ENCODE assay signal across 15 cellular contexts in the genomic region with DNA sequence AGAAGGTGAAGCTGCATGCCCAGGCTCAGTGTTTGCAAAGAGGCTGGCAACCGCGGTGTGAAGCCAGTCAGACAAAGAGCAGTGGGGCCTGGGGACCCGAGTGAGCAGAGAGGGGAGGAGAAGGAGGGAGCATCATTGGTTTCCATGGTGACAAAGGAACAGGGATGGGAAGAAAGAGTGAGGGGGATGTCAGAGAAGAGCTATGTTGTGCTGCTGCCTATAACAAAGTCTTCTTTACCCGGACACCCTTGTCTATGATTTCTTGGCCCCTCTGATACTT. TPM values are rescaled to one million over a fixed set of nuclear protein-coding genes. Genes with fewer than 3 reads are reported as not detected.
DNase-seq lines count a peak whose midpoint lies in the region; ATAC-seq, FAIRE-seq and TF ChIP-seq lines count a peak whose summit lies in the region.
"Had no signal": no experiment of that assay in that cellular context is flagged by ENCODE, and none has a peak within 500 bp of the region (broad histone marks: within the 10 kb centered on the region; RNA-seq: fewer than 3 reads in every experiment).

No MANE protein-coding gene starts in this region.

- no TSS peak for BruUV-seq in MCF 10A (replicated peaks; lab: Mats Ljungman, UMichigan)

- H4K20me1 ChIP-seq in SK-N-SH (ENCODE audit: insufficient read depth): no peaks in the 10 kb centered on the region

- CTCF ChIA-PET in MCF 10A (lab: Yijun Ruan, JAX): interaction anchor here (1.3 kb wide), 1 partner anchor 12 kb away, joined by 3 read pairs; no protein-coding TSS in a partner anchor
- CTCF ChIA-PET in SK-N-SH (lab: Yijun Ruan, JAX): interaction anchor here (1.4 kb wide), 1 partner anchor 61 kb away, joined by 5 read pairs; no protein-coding TSS in a partner anchor

- DNase-seq in MCF 10A (ENCODE audit: unreplicated experiment): no peak
- DNase-seq in breast epithelium (ENCODE audit: low spot score in 2 of 2): no peak
- no peak for DNase-seq in SK-N-SH
- DNase-seq in immature natural killer cell: peak in 1 of 3 donors; percentile 12
- DNase-seq in urothelium cell line (ENCODE audit: low spot score): peak; percentile 50
- DNase-seq in HT-29 (ENCODE audit: low spot score): no peak
- no peak for DNase-seq in stimulated activated naive CD8-positive, alpha-beta T cell treated with anti-CD3 and anti-CD28 coated beads, Interleukin-15, Interleukin-2, amounts not matched to agents 100 U/mL and 50 U/mL, for 24 hours
- no peak for DNase-seq in Right ventricle myocardium inferior (ENCODE audit: missing footprints)
- DNase-seq: activated CD4-positive, alpha-beta T cell treated with anti-CD3 and anti-CD28 coated beads for 48 hours; GF-D8; NCI-H2081 treated with DMSO at 0.1 percent for 48 hours; ovary had no signal

- TF ChIP-seq CTCF in MCF 10A (IDR thresholded peaks at IDR 0.05; ENCODE audit: unreplicated experiment): no peak
- TF ChIP-seq CTCF in breast epithelium (IDR thresholded peaks at IDR 0.05): no peak
- no peak for TF ChIP-seq CTCF in SK-N-SH (IDR thresholded peaks at IDR 0.05)

- H3K4me3 Mint-ChIP-seq in MCF 10A (ENCODE audit: unreplicated experiment): no peak overlapping the region
- peak overlapping the region in 1 of 5 donors; percentile 60 for H3K4me3 Mint-ChIP-seq in immature natural killer cell

- H3K9me3 ChIP-seq in breast epithelium: no peaks in the 10 kb centered on the region
- H3K9me3 ChIP-seq in SK-N-SH: no peaks in the 10 kb centered on the region
- H3K9me3 ChIP-seq: Caco-2, ovary, suprapubic skin had no signal

- no peak for TF ChIP-seq POLR2A in breast epithelium (IDR thresholded peaks at IDR 0.05)

- ATAC-seq in stimulated activated naive CD8-positive, alpha-beta T cell treated with anti-CD3 and anti-CD28 coated beads, Interleukin-15, Interleukin-2, amounts not matched to agents 100 U/mL and 50 U/mL, for 24 hours: no peak
- no peak for ATAC-seq in Right ventricle myocardium inferior

- peak overlapping the region; percentile 53; the same call in 1 of the 2 replicates for H2AFZ ChIP-seq in SK-N-SH (ENCODE audit: low read depth)

- peaks cover 11% of the 10 kb centered on the region for H3F3A ChIP-seq in SK-N-SH (replicated peaks; ENCODE audit: insufficient read depth)

- WGBS in SK-N-SH (ENCODE audit: low lambda C conversion rate): 88% methylated on average over 4 of the region's 4 CpGs

- H3K27me3 Mint-ChIP-seq in MCF 10A (ENCODE audit: insufficient read depth, unreplicated experiment) (no peaks in the 10 kb centered on the region), immature natural killer cell (ENCODE audit: low read depth in 3 of 3) (peaks cover 0 to 4% (median 2%) of the 10 kb centered on the region in 3 donors)

- H3K79me2 ChIP-seq in SK-N-SH (ENCODE audit: insufficient read depth): no peaks in the 10 kb centered on the region

- no peaks in the 10 kb centered on the region for H3K36me3 Mint-ChIP-seq in MCF 10A (ENCODE audit: insufficient read depth, unreplicated experiment)
- H3K36me3 Mint-ChIP-seq in immature natural killer cell: no peaks in the 10 kb centered on the region

- no peaks in the 10 kb centered on the region for H3K4me1 ChIP-seq in breast epithelium
- H3K4me1 ChIP-seq in SK-N-SH (ENCODE audit: control insufficient read depth in 1 of 2, insufficient read depth in 2 of 2, low read depth in 1 of 2, low read length in 1 of 2): peaks cover 14 to 18% of the 10 kb centered on the region in 2 experiments
- H3K4me1 ChIP-seq: Caco-2 had no signal

- POLR2A ChIA-PET in MCF 10A (lab: Yijun Ruan, JAX) (interaction anchor here (0.5 kb wide), 1 partner anchor 302 kb away, joined by 3 read pairs; no protein-coding TSS in a partner anchor), SK-N-SH (lab: Yijun Ruan, JAX) (no interaction called here)

- H3K4me1 Mint-ChIP-seq in MCF 10A (ENCODE audit: insufficient read depth, unreplicated experiment) (peaks cover 12% of the 10 kb centered on the region), immature natural killer cell (peaks cover 16 to 21% of the 10 kb centered on the region in 2 donors)

- no peaks in the 10 kb centered on the region for H3K27me3 ChIP-seq in breast epithelium
- no peaks in the 10 kb centered on the region for H3K27me3 ChIP-seq in SK-N-SH (ENCODE audit: insufficient read depth)
- H3K27me3 ChIP-seq: ovary, suprapubic skin had no signal

- intact Hi-C loops in MCF 10A (cut with micrococcal nuclease) (no loop called here), breast epithelium (cut with DNase I; ENCODE audit: low total_unique reads) (no loop called here), Right ventricle myocardium inferior (cut with DNase I) (no loop called here)

- peak overlapping the region; percentile 53; the same call in 1 of the 2 replicates for H3K9ac ChIP-seq in SK-N-SH

- peak overlapping the region; percentile 44 for H3K4me2 ChIP-seq in SK-N-SH

- no peak for FAIRE-seq in urothelium cell line (lab: Jason Lieb, UNC)

- H3K27ac Mint-ChIP-seq in MCF 10A (ENCODE audit: low read depth, unreplicated experiment): peak overlapping the region; percentile 85
- peak overlapping the region in 5 of 6 donors; percentile 43 to 85 (median 78) for H3K27ac Mint-ChIP-seq in immature natural killer cell

- H3K27ac ChIP-seq in breast epithelium (no peak overlapping the region), SK-N-SH (ENCODE audit: low read depth in 2 of 2, low read length in 1 of 2) (peak overlapping the region; percentile 11 to 77; a peak in 3 of 4 replicates)
- H3K27ac ChIP-seq: ovary, suprapubic skin had no signal

- no peaks in the 10 kb centered on the region for H3K9me2 ChIP-seq in SK-N-SH

- no peaks in the 10 kb centered on the region for H3K9me3 Mint-ChIP-seq in MCF 10A (ENCODE audit: unreplicated experiment)
- H3K9me3 Mint-ChIP-seq in immature natural killer cell: no peaks in the 10 kb centered on the region

- H3K36me3 ChIP-seq in breast epithelium (no peaks in the 10 kb centered on the region), SK-N-SH (replicated peaks in 1 of 2; ENCODE audit: control insufficient read depth in 1 of 2, insufficient read depth in 2 of 2, low read length in 1 of 2) (no peaks in the 10 kb centered on the region)
- H3K36me3 ChIP-seq: ovary, suprapubic skin had no signal

- TF ChIP-seq EP300 in SK-N-SH (IDR thresholded peaks at IDR 0.05; ENCODE audit: borderline replicate concordance in 1 of 2, low read depth in 1 of 2, low read length in 1 of 2): no peak

- TF ChIP-seq RAD21 in SK-N-SH (IDR thresholded peaks at IDR 0.05; ENCODE audit: low read length): no peak

- H3K4me3 ChIP-seq in breast epithelium (no peak overlapping the region), SK-N-SH (ENCODE audit: low read depth in 2 of 2, low read length in 1 of 2) (no peak overlapping the region)
- H3K4me3 ChIP-seq: ovary, suprapubic skin had no signal

TF ChIP-seq in SK-N-SH, 30 proteins besides CTCF, POLR2A, EP300 and RAD21 (continues in another document):
- TF ChIP-seq ELF1 (IDR thresholded peaks at IDR 0.05) (no peak), NRF1 (IDR thresholded peaks at IDR 0.05; ENCODE audit: low read depth, low read length) (no peak), FOXM1 (IDR thresholded peaks at IDR 0.05; ENCODE audit: low read depth) (no peak), JUND (IDR thresholded peaks at IDR 0.05) (no peak), TCF12 (IDR thresholded peaks at IDR 0.05) (no peak), FOSL2 (IDR thresholded peaks at IDR 0.05; ENCODE audit: borderline replicate concordance, low read depth) (no peak), SMC3 (IDR thresholded peaks at IDR 0.05; ENCODE audit: low read depth, low read length) (no peak), SIN3A (IDR thresholded peaks at IDR 0.05; ENCODE audit: borderline replicate concordance, low read depth, low read length) (no peak), TAF1 (IDR thresholded peaks at IDR 0.05; ENCODE audit: borderline replicate concordance, low read depth, low read length) (no peak), EZH2phosphoT487 (IDR thresholded peaks at IDR 0.05; ENCODE audit: borderline replicate concordance, low read depth) (no peak), GATA2 (CRISPR knock-in tag; IDR thresholded peaks at IDR 0.05) (no peak)
- TF ChIP-seq, protein P1, sequence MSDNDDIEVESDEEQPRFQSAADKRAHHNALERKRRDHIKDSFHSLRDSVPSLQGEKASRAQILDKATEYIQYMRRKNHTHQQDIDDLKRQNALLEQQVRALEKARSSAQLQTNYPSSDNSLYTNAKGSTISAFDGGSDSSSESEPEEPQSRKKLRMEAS (IDR thresholded peaks at IDR 0.05; ENCODE audit: low read depth): no peak

RNA-seq across cellular contexts. Expression of a gene that starts 14.5 kb away (rescaled TPM):
- total RNA-seq in MCF 10A (2022) (not detected in 2 replicates), breast epithelium (not detected), Right ventricle myocardium inferior (not detected)
- polyA plus RNA-seq in SK-N-SH (2012; rRNA removed) (not detected in 2 replicates), immature natural killer cell (not detected)
- not detected in 2 replicates for polyA plus RNA-seq in SK-N-SH (2012; cell fraction: cytosol; rRNA removed)
- polyA plus RNA-seq in SK-N-SH (2012; cell fraction: nucleus; rRNA removed): not detected in 2 replicates
- total RNA-seq in HT-29 (2014; rRNA removed; shearing (Covaris generic)): not detected in 2 replicates
- total RNA-seq: Caco-2, lung microvascular endothelial cell, ovary, suprapubic skin had no signal
- polyA plus RNA-seq: ovary had no signal

RNA-seq across cellular contexts. Expression of a gene that starts 48.4 kb away (rescaled TPM):
- 30.4 and 44.8 TPM in 2 replicates for total RNA-seq in MCF 10A (2022)
- 100 to 1,000 TPM in 2 of 3 donors, 10 to 100 TPM in 1; 90.7 to 302 (median 110) TPM for total RNA-seq in breast epithelium
- 33.6 and 41.2 TPM in 2 replicates for polyA plus RNA-seq in SK-N-SH (2012; rRNA removed)
- 52.0 and 64.7 TPM in 2 replicates for polyA plus RNA-seq in SK-N-SH (2012; cell fraction: cytosol; rRNA removed)
- 36.9 and 64.0 TPM in 2 replicates for polyA plus RNA-seq in SK-N-SH (2012; cell fraction: nucleus; rRNA removed)
- polyA plus RNA-seq in immature natural killer cell: 1 to 10 TPM; 4.2 to 5.3 (median 5.1) TPM
- 8.4 and 8.5 TPM in 2 replicates for total RNA-seq in HT-29 (2014; rRNA removed; shearing (Covaris generic))
- 415 TPM for total RNA-seq in Right ventricle myocardium inferior

RNA-seq across cellular contexts. Expression of a gene that starts 48.5 kb away (rescaled TPM):
- total RNA-seq in MCF 10A (2022) (11.9 and 18.4 TPM in 2 replicates), breast epithelium (1 to 10 TPM; 4.9 to 9.0 (median 8.5) TPM), Right ventricle myocardium inferior (6.7 TPM)
- polyA plus RNA-seq in SK-N-SH (2012; rRNA removed) (9.3 and 9.5 TPM in 2 replicates), immature natural killer cell (1 to 10 TPM in 2 of 3 donors, not detected in 1; 4.6 to 5.3 TPM)
- polyA plus RNA-seq in SK-N-SH (2012; cell fraction: cytosol; rRNA removed): 6.3 and 9.7 TPM in 2 replicates
- 7.2 and 8.1 TPM in 2 replicates for polyA plus RNA-seq in SK-N-SH (2012; cell fraction: nucleus; rRNA removed)
- total RNA-seq in HT-29 (2014; rRNA removed; shearing (Covaris generic)): 0.83 and 1.3 TPM in 2 replicates

Comparison
In these comparisons a context has a peak if more than half of its experiments do, and no peak if none do; other contexts are left out.
1. H3K27ac ChIP-seq: peak in SK-N-SH (2 of 2); none in breast epithelium (0 of 2).